29 cellular contexts compared by ENCODE assay signal in genomic region chr15:91270747-91271146, GRCh38.
"Had no signal": no experiment of that assay in that cellular context is flagged by ENCODE, and none has a peak within 500 bp of the region (broad histone marks: within the 10 kb centered on the region; RNA-seq: fewer than 3 reads in every experiment).

No MANE protein-coding gene starts in this region.

- H3K4me3 ChIP-seq: ascending aorta, breast epithelium, coronary artery, esophagus muscularis mucosa, gastrocnemius medialis, heart left ventricle had no signal

- H3K27ac ChIP-seq: ascending aorta, breast epithelium, coronary artery, esophagus muscularis mucosa, foreskin keratinocyte, gastrocnemius medialis, heart left ventricle had no signal

- H3K9me3 Mint-ChIP-seq: activated CD4-positive, alpha-beta memory T cell treated with anti-CD3 and anti-CD28 coated beads, Interleukin-2, amount 10 ng/mL, durations not matched to agents 7 days and 5 days; activated CD4-positive, alpha-beta T cell treated with anti-CD3 and anti-CD28 coated beads, Interleukin-2, amount 10 ng/mL, durations not matched to agents 7 days and 5 days; activated naive CD4-positive, alpha-beta T cell treated with anti-CD3 and anti-CD28 coated beads, Interleukin-2, amount 10 ng/mL, durations not matched to agents 7 days and 5 days; activated naive CD4-positive, alpha-beta T cell treated with anti-CD3 and anti-CD28 coated beads, Interleukin-2, amount 50 U/mL, for 72 hours; activated naive CD8-positive, alpha-beta T cell treated with anti-CD3 and anti-CD28 coated beads, Interleukin-2, amount 10 ng/mL, durations not matched to agents 7 days and 5 days; activated T-cell treated with anti-CD3 and anti-CD28 coated beads, Interleukin-2, amount 50 U/mL, for 24 hours; activated T-cell treated with anti-CD3 and anti-CD28 coated beads, Interleukin-2, amount 50 U/mL, for 72 hours; central memory CD8-positive, alpha-beta T cell; effector memory CD8-positive, alpha-beta T cell had no signal

- H3K4me3 Mint-ChIP-seq: activated CD4-positive, alpha-beta memory T cell treated with anti-CD3 and anti-CD28 coated beads, Interleukin-2, amount 10 ng/mL, durations not matched to agents 7 days and 5 days; activated CD4-positive, alpha-beta T cell treated with anti-CD3 and anti-CD28 coated beads, Interleukin-2, amount 10 ng/mL, durations not matched to agents 7 days and 5 days; activated naive CD4-positive, alpha-beta T cell treated with anti-CD3 and anti-CD28 coated beads, Interleukin-2, amount 10 ng/mL, durations not matched to agents 7 days and 5 days; activated naive CD8-positive, alpha-beta T cell treated with anti-CD3 and anti-CD28 coated beads, Interleukin-2, amount 10 ng/mL, durations not matched to agents 7 days and 5 days; activated T-cell treated with anti-CD3 and anti-CD28 coated beads, Interleukin-2, amount 50 U/mL, for 24 hours; activated T-cell treated with anti-CD3 and anti-CD28 coated beads, Interleukin-2, amount 50 U/mL, for 72 hours; brain; central memory CD8-positive, alpha-beta T cell; effector memory CD8-positive, alpha-beta T cell had no signal

- H3K4me1 ChIP-seq: ascending aorta, breast epithelium, foreskin keratinocyte had no signal

- DNase-seq: activated CD4-positive, alpha-beta memory T cell treated with anti-CD3 and anti-CD28 coated beads, Interleukin-2, amount 10 ng/mL, durations not matched to agents 7 days and 5 days; activated CD4-positive, alpha-beta T cell treated with anti-CD3 and anti-CD28 coated beads for 4 hours; activated CD4-positive, alpha-beta T cell treated with anti-CD3 and anti-CD28 coated beads, Interleukin-2, amount 10 ng/mL, durations not matched to agents 7 days and 5 days; activated CD4-positive, alpha-beta T cell treated with anti-CD3 and anti-CD28 coated beads, Interleukin-2, amount 50 U/mL, for 4 hours; activated CD4-positive, CD25-positive, alpha-beta regulatory T cell; activated CD4-positive, CD25-positive, alpha-beta regulatory T cell treated with anti-CD3 and anti-CD28 coated beads, Interleukin-2, amount 50 U/mL, for 72 hours; activated CD8-positive, alpha-beta memory T cell treated with anti-CD3 and anti-CD28 coated beads, Interleukin-2, amount 50 U/mL, for 48 hours; activated gamma-delta T cell; activated naive CD4-positive, alpha-beta T cell; activated naive CD4-positive, alpha-beta T cell treated with anti-CD3 and anti-CD28 coated beads, Interleukin-2, amount 10 ng/mL, durations not matched to agents 7 days and 5 days; activated naive CD8-positive, alpha-beta T cell treated with anti-CD3 and anti-CD28 coated beads, Interleukin-2, amount 10 ng/mL, durations not matched to agents 7 days and 5 days; activated T-cell treated with anti-CD3 and anti-CD28 coated beads for 4 hours; activated T-cell treated with anti-CD3 and anti-CD28 coated beads, Interleukin-2, amount 50 U/mL, for 24 hours; activated T-cell treated with anti-CD3 and anti-CD28 coated beads, Interleukin-2, amount 50 U/mL, for 72 hours; dermis blood vessel endothelial cell; effector CD4-positive, alpha-beta T cell; effector memory CD8-positive, alpha-beta T cell; foreskin keratinocyte; gastrocnemius medialis; glutamatergic neuron; heart left ventricle; T-helper 2 cell had no signal

- H3K36me3 Mint-ChIP-seq: activated naive CD4-positive, alpha-beta T cell treated with anti-CD3 and anti-CD28 coated beads, Interleukin-2, amount 10 ng/mL, durations not matched to agents 7 days and 5 days; activated naive CD4-positive, alpha-beta T cell treated with anti-CD3 and anti-CD28 coated beads, Interleukin-2, amount 50 U/mL, for 72 hours; activated naive CD8-positive, alpha-beta T cell treated with anti-CD3 and anti-CD28 coated beads, Interleukin-2, amount 10 ng/mL, durations not matched to agents 7 days and 5 days; brain had no signal

- H3K36me3 ChIP-seq: ascending aorta, breast epithelium, esophagus muscularis mucosa, gastrocnemius medialis, heart left ventricle had no signal

- H3K4me1 Mint-ChIP-seq: brain; central memory CD8-positive, alpha-beta T cell had no signal

- H3K27ac Mint-ChIP-seq: activated CD4-positive, alpha-beta memory T cell treated with anti-CD3 and anti-CD28 coated beads, Interleukin-2, amount 10 ng/mL, durations not matched to agents 7 days and 5 days; activated CD4-positive, alpha-beta T cell treated with anti-CD3 and anti-CD28 coated beads, Interleukin-2, amount 10 ng/mL, durations not matched to agents 7 days and 5 days; activated naive CD4-positive, alpha-beta T cell treated with anti-CD3 and anti-CD28 coated beads, Interleukin-2, amount 10 ng/mL, durations not matched to agents 7 days and 5 days; activated naive CD4-positive, alpha-beta T cell treated with anti-CD3 and anti-CD28 coated beads, Interleukin-2, amount 50 U/mL, for 72 hours; activated naive CD8-positive, alpha-beta T cell treated with anti-CD3 and anti-CD28 coated beads, Interleukin-2, amount 10 ng/mL, durations not matched to agents 7 days and 5 days; activated T-cell treated with anti-CD3 and anti-CD28 coated beads, Interleukin-2, amount 50 U/mL, for 24 hours; activated T-cell treated with anti-CD3 and anti-CD28 coated beads, Interleukin-2, amount 50 U/mL, for 72 hours; effector memory CD8-positive, alpha-beta T cell had no signal

- H3K27me3 ChIP-seq: ascending aorta, esophagus muscularis mucosa, gastrocnemius medialis, heart left ventricle had no signal

- H3K9me3 ChIP-seq: gastrocnemius medialis had no signal
